Comparison of ENCODE assay signal across 36 cellular contexts in genomic region chr13:69107436-69107835, GRCh38.
"Had no signal": no experiment of that assay in that cellular context is flagged by ENCODE, and none has a peak within 500 bp of the region (broad histone marks: within the 10 kb centered on the region; RNA-seq: fewer than 3 reads in every experiment).

No MANE protein-coding gene starts in this region.

- H3K4me3 Mint-ChIP-seq: activated naive CD4-positive, alpha-beta T cell treated with anti-CD3 and anti-CD28 coated beads for 36 hours; activated naive CD4-positive, alpha-beta T cell treated with anti-CD3 and anti-CD28 coated beads, Interleukin-2, amount 10 ng/mL, durations not matched to agents 7 days and 5 days; activated naive CD4-positive, alpha-beta T cell treated with anti-CD3 and anti-CD28 coated beads, Interleukin-2, amount 50 U/mL, for 24 hours; activated naive CD8-positive, alpha-beta T cell; activated naive CD8-positive, alpha-beta T cell treated with anti-CD3 and anti-CD28 coated beads for 36 hours; activated naive CD8-positive, alpha-beta T cell treated with anti-CD3 and anti-CD28 coated beads, Interleukin-2, amount 10 ng/mL, durations not matched to agents 7 days and 5 days; activated naive CD8-positive, alpha-beta T cell treated with anti-CD3 and anti-CD28 coated beads, Interleukin-2, amount 50 U/mL, for 24 hours; activated T-cell treated with anti-CD3 and anti-CD28 coated beads, Interleukin-2, amount 50 U/mL, for 4 hours; activated T-cell treated with anti-CD3 and anti-CD28 coated beads, Interleukin-2, amount 50 U/mL, for 72 hours; activated T-helper 1 cell treated with anti-CD3 and anti-CD28 coated beads, Interleukin-12 subunit alpha, Interleukin-12 subunit beta, Interleukin-2, Interleukin-4 antibody, amounts not matched to agents 30 ng/mL and 10 ng/mL and 1 ng/mL, durations not matched to agents 14 hours and 24 hours and 36 hours; activated T-helper 17 cell treated with anti-CD3 and anti-CD28 coated beads, Interleukin-2, amount 50 U/mL, for 72 hours; brain; central memory CD8-positive, alpha-beta T cell had no signal

- H3K4me1 ChIP-seq: adrenal gland, ascending aorta, body of pancreas, breast epithelium had no signal

- DNase-seq: activated effector memory CD4-positive, alpha-beta T cell treated with anti-CD3 and anti-CD28 coated beads, Interleukin-2, amount 50 U/mL, for 16 hours; activated effector memory CD4-positive, alpha-beta T cell treated with Interleukin-2 at 50 U/mL for 16 hours; activated gamma-delta T cell; activated gamma-delta T cell treated with Interleukin-2 at 50 U/mL for 16 hours; activated naive CD4-positive, alpha-beta T cell; activated naive CD4-positive, alpha-beta T cell treated with anti-CD3 and anti-CD28 coated beads for 36 hours; activated naive CD4-positive, alpha-beta T cell treated with anti-CD3 and anti-CD28 coated beads, Interleukin-2, amount 10 ng/mL, durations not matched to agents 7 days and 5 days; activated naive CD4-positive, alpha-beta T cell treated with anti-CD3 and anti-CD28 coated beads, Interleukin-2, amount 50 U/mL, for 16 hours; activated naive CD4-positive, alpha-beta T cell treated with Interleukin-2 at 50 U/mL for 16 hours; activated naive CD8-positive, alpha-beta T cell treated with anti-CD3 and anti-CD28 coated beads for 36 hours; activated naive CD8-positive, alpha-beta T cell treated with anti-CD3 and anti-CD28 coated beads, Interleukin-2, amount 10 ng/mL, durations not matched to agents 7 days and 5 days; activated naive CD8-positive, alpha-beta T cell treated with anti-CD3 and anti-CD28 coated beads, Interleukin-2, amount 50 U/mL, for 24 hours; activated T-cell treated with anti-CD3 and anti-CD28 coated beads, Interleukin-2, amount 50 U/mL, for 4 hours; activated T-cell treated with anti-CD3 and anti-CD28 coated beads, Interleukin-2, amount 50 U/mL, for 48 hours; activated T-cell treated with anti-CD3 and anti-CD28 coated beads, Interleukin-2, amount 50 U/mL, for 72 hours; adrenal gland; amniotic stem cell; amygdala; anterior cingulate cortex; aorta; body of pancreas; brain microvascular endothelial cell; caudate nucleus; central memory CD4-positive, alpha-beta T cell; cerebellar nuclear complex had no signal

- H3K27me3 Mint-ChIP-seq: activated naive CD4-positive, alpha-beta T cell treated with anti-CD3 and anti-CD28 coated beads, Interleukin-2, amount 10 ng/mL, durations not matched to agents 7 days and 5 days; activated naive CD4-positive, alpha-beta T cell treated with anti-CD3 and anti-CD28 coated beads, Interleukin-2, amount 50 U/mL, for 24 hours; activated naive CD8-positive, alpha-beta T cell; activated naive CD8-positive, alpha-beta T cell treated with anti-CD3 and anti-CD28 coated beads for 36 hours; activated naive CD8-positive, alpha-beta T cell treated with anti-CD3 and anti-CD28 coated beads, Interleukin-2, amount 10 ng/mL, durations not matched to agents 7 days and 5 days; activated naive CD8-positive, alpha-beta T cell treated with anti-CD3 and anti-CD28 coated beads, Interleukin-2, amount 50 U/mL, for 24 hours; activated T-helper 17 cell treated with anti-CD3 and anti-CD28 coated beads, Interleukin-2, amount 50 U/mL, for 72 hours; central memory CD8-positive, alpha-beta T cell had no signal

- H3K27ac Mint-ChIP-seq: activated naive CD4-positive, alpha-beta T cell treated with anti-CD3 and anti-CD28 coated beads for 36 hours; activated naive CD4-positive, alpha-beta T cell treated with anti-CD3 and anti-CD28 coated beads, Interleukin-2, amount 10 ng/mL, durations not matched to agents 7 days and 5 days; activated naive CD4-positive, alpha-beta T cell treated with anti-CD3 and anti-CD28 coated beads, Interleukin-2, amount 50 U/mL, for 24 hours; activated naive CD4-positive, alpha-beta T cell treated with anti-CD3 and anti-CD28 coated beads, Interleukin-2, amount 50 U/mL, for 72 hours; activated naive CD8-positive, alpha-beta T cell; activated naive CD8-positive, alpha-beta T cell treated with anti-CD3 and anti-CD28 coated beads for 36 hours; activated naive CD8-positive, alpha-beta T cell treated with anti-CD3 and anti-CD28 coated beads, Interleukin-2, amount 10 ng/mL, durations not matched to agents 7 days and 5 days; activated naive CD8-positive, alpha-beta T cell treated with anti-CD3 and anti-CD28 coated beads, Interleukin-2, amount 50 U/mL, for 24 hours; activated T-cell treated with anti-CD3 and anti-CD28 coated beads, Interleukin-2, amount 50 U/mL, for 72 hours; activated T-helper 1 cell treated with anti-CD3 and anti-CD28 coated beads, Interleukin-12 subunit alpha, Interleukin-12 subunit beta, Interleukin-2, Interleukin-4 antibody, amounts not matched to agents 30 ng/mL and 10 ng/mL and 1 ng/mL, durations not matched to agents 14 hours and 24 hours and 36 hours; activated T-helper 17 cell treated with anti-CD3 and anti-CD28 coated beads, Interleukin-2, amount 50 U/mL, for 72 hours; activated T-helper 2 cell treated with anti-CD3 and anti-CD28 coated beads, Interferon-gamma antibody, Interleukin-2, Interleukin-4, amounts not matched to agents 10 μg/mL and 5 μg/mL and 100 μg/mL, durations not matched to agents 14 hours and 24 hours and 36 hours; brain had no signal

- H3K9me3 ChIP-seq: adrenal gland, ascending aorta, body of pancreas had no signal

- H3K4me1 Mint-ChIP-seq: activated naive CD4-positive, alpha-beta T cell treated with anti-CD3 and anti-CD28 coated beads, Interleukin-2, amount 10 ng/mL, durations not matched to agents 7 days and 5 days; activated naive CD4-positive, alpha-beta T cell treated with anti-CD3 and anti-CD28 coated beads, Interleukin-2, amount 50 U/mL, for 24 hours; activated naive CD8-positive, alpha-beta T cell treated with anti-CD3 and anti-CD28 coated beads for 36 hours; activated naive CD8-positive, alpha-beta T cell treated with anti-CD3 and anti-CD28 coated beads, Interleukin-2, amount 10 ng/mL, durations not matched to agents 7 days and 5 days; activated naive CD8-positive, alpha-beta T cell treated with anti-CD3 and anti-CD28 coated beads, Interleukin-2, amount 50 U/mL, for 24 hours; activated T-helper 17 cell treated with anti-CD3 and anti-CD28 coated beads, Interleukin-2, amount 50 U/mL, for 72 hours; brain; central memory CD8-positive, alpha-beta T cell had no signal

- H3K27ac ChIP-seq: adrenal gland, ascending aorta, body of pancreas, brain microvascular endothelial cell, breast epithelium, cardiac muscle cell had no signal

- H3K36me3 Mint-ChIP-seq: activated naive CD4-positive, alpha-beta T cell treated with anti-CD3 and anti-CD28 coated beads, Interleukin-2, amount 10 ng/mL, durations not matched to agents 7 days and 5 days; activated naive CD4-positive, alpha-beta T cell treated with anti-CD3 and anti-CD28 coated beads, Interleukin-2, amount 50 U/mL, for 24 hours; activated naive CD8-positive, alpha-beta T cell; activated naive CD8-positive, alpha-beta T cell treated with anti-CD3 and anti-CD28 coated beads for 36 hours; activated naive CD8-positive, alpha-beta T cell treated with anti-CD3 and anti-CD28 coated beads, Interleukin-2, amount 10 ng/mL, durations not matched to agents 7 days and 5 days had no signal

- H3K36me3 ChIP-seq: adrenal gland, ascending aorta, brain microvascular endothelial cell, breast epithelium, cardiac muscle cell had no signal

- H3K4me3 ChIP-seq: adrenal gland, ascending aorta, body of pancreas, breast epithelium, cardiac muscle cell had no signal

- H3K27me3 ChIP-seq: adrenal gland, ascending aorta, body of pancreas, brain microvascular endothelial cell, breast epithelium, cardiac muscle cell had no signal

- ATAC-seq: activated naive CD4-positive, alpha-beta T cell treated with anti-CD3 and anti-CD28 coated beads, Interleukin-2, amount 50 U/mL, for 72 hours; activated naive CD8-positive, alpha-beta T cell treated with anti-CD3 and anti-CD28 coated beads, Interleukin-2, amount 50 U/mL, for 24 hours; activated T-cell treated with anti-CD3 and anti-CD28 coated beads, Interleukin-2, amount 50 U/mL, for 4 hours; activated T-cell treated with anti-CD3 and anti-CD28 coated beads, Interleukin-2, amount 50 U/mL, for 72 hours; activated T-helper 17 cell treated with anti-CD3 and anti-CD28 coated beads, Interleukin-2, amount 50 U/mL, for 72 hours; body of pancreas had no signal
